ENCODE assay signal across 9 cellular contexts in genomic region chr7:117731455-117731854, GRCh38.
DNase-seq lines count a peak whose midpoint lies in the region; ATAC-seq, FAIRE-seq and TF ChIP-seq lines count a peak whose summit lies in the region.
"Had no signal": no experiment of that assay in that cellular context is flagged by ENCODE, and none has a peak within 500 bp of the region (broad histone marks: within the 10 kb centered on the region; RNA-seq: fewer than 3 reads in every experiment).

No MANE protein-coding gene starts in this region.

- H3K36me3 ChIP-seq in K562 (ENCODE audit: control insufficient read depth, insufficient read depth, low read length), result no peaks in the 10 kb centered on the region
- no peaks in the 10 kb centered on the region for H3K36me3 ChIP-seq in transverse colon

- CTCF ChIA-PET in K562 (lab: Yijun Ruan, JAX; ENCODE audit: low intra/inter-chr PET ratio), result no interaction called here

- no peak overlapping the region for H3K4me2 ChIP-seq in K562 (ENCODE audit: insufficient read depth, low read length)

- H3K4me3 ChIP-seq in GM12864 (ENCODE audit: low read depth, low read length) (no peak overlapping the region), K562 (no peak overlapping the region), transverse colon (no peak overlapping the region)

- TF ChIP-seq POLR2A in K562 (conservative IDR thresholded peaks at IDR 0.05), result no peak
- TF ChIP-seq POLR2A in transverse colon (IDR thresholded peaks at IDR 0.05), result no peak

- no peak overlapping the region for H3K9ac ChIP-seq in K562 (ENCODE audit: insufficient read depth in 1 of 2, low read depth in 2 of 2, low read length in 2 of 2)

- no peak for TF ChIP-seq RAD21 in K562 (CRISPR knock-in tag; conservative IDR thresholded peaks at IDR 0.05 in 1 of 2, IDR thresholded peaks at IDR 0.05 in 1 of 2)

- H3K4me1 ChIP-seq in K562 (replicated peaks in 1 of 2; ENCODE audit: control insufficient read depth in 2 of 2, insufficient read depth in 2 of 2, low read length in 2 of 2) (no peaks in the 10 kb centered on the region; a peak in 1 of 5 replicates), transverse colon (no peaks in the 10 kb centered on the region)

- no peaks in the 10 kb centered on the region for H4K20me1 ChIP-seq in K562 (replicated peaks; ENCODE audit: control insufficient read depth, insufficient read depth, low read length)

- TF ChIP-seq CTCF in GM12864 (IDR thresholded peaks at IDR 0.05; ENCODE audit: low read depth, low read length, missing control alignments) (no peak), K562 (IDR thresholded peaks at IDR 0.05 in 2 of 3, conservative IDR thresholded peaks at IDR 0.05 in 1 of 3; ENCODE audit: insufficient read depth in 2 of 3, low read depth in 1 of 3, low read length in 3 of 3) (no peak), transverse colon (IDR thresholded peaks at IDR 0.05) (no peak)

- ATAC-seq in GM19395 (IDR thresholded peaks at IDR 0.05; ENCODE audit: unreplicated experiment) (peak; percentile 89), HG03135 (IDR thresholded peaks at IDR 0.05; ENCODE audit: unreplicated experiment) (peak; percentile 89), K562 (peak; percentile 67)

- H3K9me3 ChIP-seq in K562 (replicated peaks; ENCODE audit: control insufficient read depth, insufficient read depth, low read depth, low read length) (no peaks in the 10 kb centered on the region), transverse colon (no peaks in the 10 kb centered on the region)

- POLR2A ChIA-PET in K562 (lab: Yijun Ruan, JAX), result interaction anchor here (1.3 kb wide), 1 partner anchor 11 kb away, joined by 6 read pairs; no protein-coding TSS in a partner anchor

- TF ChIP-seq EP300 in K562 (IDR thresholded peaks at IDR 0.05; ENCODE audit: low read length), result no peak
- no peak for TF ChIP-seq EP300 in transverse colon (IDR thresholded peaks at IDR 0.05; ENCODE audit: low read depth)

- in situ Hi-C loops in K562 (cut with MboI) (no loop called here), transverse colon (cut with MboI; ENCODE audit: low pct_ligation_motif_present in 1 of 4, low pct_unique_long_range_greater_than_20kb in 1 of 4, low sequenced_read_pairs in 3 of 4) (loop anchor here in 1 of 4 donors (25.0 kb wide), 1 partner anchor 519 kb away; no protein-coding TSS in a partner anchor)

- H3K27ac ChIP-seq in K562 (ENCODE audit: extremely low read depth, low read depth, low read length) (no peak overlapping the region), transverse colon (no peak overlapping the region)

- H3K79me2 ChIP-seq in K562 (ENCODE audit: control insufficient read depth, insufficient read depth, low read length), result no peaks in the 10 kb centered on the region

- no TSS peak for BruUV-seq in K562 (replicated peaks; lab: Mats Ljungman, UMichigan)

- under 1% methylated on average over 6 of the region's 6 CpGs for WGBS in K562 (ENCODE audit: insufficient coverage, low coverage, missing lambda C conversion rate)
- 47 to 54% methylated on average over 2 to 6 of the region's 6 CpGs for WGBS in transverse colon (ENCODE audit: low coverage in 1 of 2), 2 donors

- no peaks in the 10 kb centered on the region for H3K9me1 ChIP-seq in K562 (ENCODE audit: control insufficient read depth, insufficient read depth, low read length)

- FAIRE-seq in K562 (lab: Jason Lieb, UNC), result peak; percentile 32

- H2AFZ ChIP-seq in K562 (ENCODE audit: low read depth, low read length), result peak overlapping the region; percentile 58; the same call in 1 of the 2 replicates

- intact Hi-C loops in K562 (cut with micrococcal nuclease) (no loop called here), transverse colon (cut with DNase I; ENCODE audit: low total_unique reads) (loop anchor here (5.0 kb wide), 1 partner anchor 1306 kb away; no protein-coding TSS in a partner anchor)

- DNase-seq in GM12864 (ENCODE audit: low read depth) (peak; percentile 21), K562 (ENCODE audit: extremely low read depth in 1 of 4, low spot score in 3 of 4) (peak in 2 of 4 experiments; percentile 13 to 50), transverse colon (no peak), NCI-H1694 treated with DMSO at 0.1 percent for 48 hours (lab: John Stamatoyannopoulos, UW) (no peak), NCI-H2081 treated with DMSO at 0.1 percent for 48 hours (lab: John Stamatoyannopoulos, UW) (no peak), NCI-H1092 treated with DMSO at 0.1 percent for 48 hours (lab: John Stamatoyannopoulos, UW) (no peak)
- DNase-seq: stimulated activated CD4-positive, alpha-beta T cell treated with anti-CD3 and anti-CD28 coated beads, Interleukin-4, amount 100 ng/mL, for 24 hours had no signal

- peaks cover 10 to 28% of the 10 kb centered on the region in 2 experiments; a peak in 4 of 5 replicates for H3K27me3 ChIP-seq in K562 (ENCODE audit: control insufficient read depth in 2 of 2, insufficient read depth in 2 of 2, low read length in 2 of 2)
- H3K27me3 ChIP-seq in transverse colon, result no peaks in the 10 kb centered on the region

TF ChIP-seq in K562, 482 proteins besides CTCF, POLR2A, EP300 and RAD21 (continues in another document):
- TF ChIP-seq NFIX (CRISPR knock-in tag; IDR thresholded peaks at IDR 0.05; ENCODE audit: low read depth) (no peak), NCOR1 (IDR thresholded peaks at IDR 0.05) (no peak), BHLHE40 (IDR thresholded peaks at IDR 0.05; ENCODE audit: low read length) (no peak), SPI1 (IDR thresholded peaks at IDR 0.05; ENCODE audit: borderline replicate concordance, low read depth, low read length) (peak; percentile 91; the same call in 1 of the 2 replicates), ZNF23 (CRISPR knock-in tag; IDR thresholded peaks at IDR 0.05) (no peak), ZNF644 (tag; IDR thresholded peaks at IDR 0.05; ENCODE audit: low read depth) (no peak), CHAMP1 (IDR thresholded peaks at IDR 0.05) (no peak), RFX1 (IDR thresholded peaks at IDR 0.05) (peak; percentile 52), CREB3 (tag; conservative IDR thresholded peaks at IDR 0.05; ENCODE audit: low read depth) (no peak)
- TF ChIP-seq, protein P1, sequence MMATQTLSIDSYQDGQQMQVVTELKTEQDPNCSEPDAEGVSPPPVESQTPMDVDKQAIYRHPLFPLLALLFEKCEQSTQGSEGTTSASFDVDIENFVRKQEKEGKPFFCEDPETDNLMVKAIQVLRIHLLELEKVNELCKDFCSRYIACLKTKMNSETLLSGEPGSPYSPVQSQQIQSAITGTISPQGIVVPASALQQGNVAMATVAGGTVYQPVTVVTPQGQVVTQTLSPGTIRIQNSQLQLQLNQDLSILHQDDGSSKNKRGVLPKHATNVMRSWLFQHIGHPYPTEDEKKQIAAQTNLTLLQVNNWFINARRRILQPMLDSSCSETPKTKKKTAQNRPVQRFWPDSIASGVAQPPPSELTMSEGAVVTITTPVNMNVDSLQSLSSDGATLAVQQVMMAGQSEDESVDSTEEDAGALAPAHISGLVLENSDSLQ (IDR thresholded peaks at IDR 0.05), result peak; percentile 54; the same call in 1 of the 2 replicates
- TF ChIP-seq, protein P2, sequence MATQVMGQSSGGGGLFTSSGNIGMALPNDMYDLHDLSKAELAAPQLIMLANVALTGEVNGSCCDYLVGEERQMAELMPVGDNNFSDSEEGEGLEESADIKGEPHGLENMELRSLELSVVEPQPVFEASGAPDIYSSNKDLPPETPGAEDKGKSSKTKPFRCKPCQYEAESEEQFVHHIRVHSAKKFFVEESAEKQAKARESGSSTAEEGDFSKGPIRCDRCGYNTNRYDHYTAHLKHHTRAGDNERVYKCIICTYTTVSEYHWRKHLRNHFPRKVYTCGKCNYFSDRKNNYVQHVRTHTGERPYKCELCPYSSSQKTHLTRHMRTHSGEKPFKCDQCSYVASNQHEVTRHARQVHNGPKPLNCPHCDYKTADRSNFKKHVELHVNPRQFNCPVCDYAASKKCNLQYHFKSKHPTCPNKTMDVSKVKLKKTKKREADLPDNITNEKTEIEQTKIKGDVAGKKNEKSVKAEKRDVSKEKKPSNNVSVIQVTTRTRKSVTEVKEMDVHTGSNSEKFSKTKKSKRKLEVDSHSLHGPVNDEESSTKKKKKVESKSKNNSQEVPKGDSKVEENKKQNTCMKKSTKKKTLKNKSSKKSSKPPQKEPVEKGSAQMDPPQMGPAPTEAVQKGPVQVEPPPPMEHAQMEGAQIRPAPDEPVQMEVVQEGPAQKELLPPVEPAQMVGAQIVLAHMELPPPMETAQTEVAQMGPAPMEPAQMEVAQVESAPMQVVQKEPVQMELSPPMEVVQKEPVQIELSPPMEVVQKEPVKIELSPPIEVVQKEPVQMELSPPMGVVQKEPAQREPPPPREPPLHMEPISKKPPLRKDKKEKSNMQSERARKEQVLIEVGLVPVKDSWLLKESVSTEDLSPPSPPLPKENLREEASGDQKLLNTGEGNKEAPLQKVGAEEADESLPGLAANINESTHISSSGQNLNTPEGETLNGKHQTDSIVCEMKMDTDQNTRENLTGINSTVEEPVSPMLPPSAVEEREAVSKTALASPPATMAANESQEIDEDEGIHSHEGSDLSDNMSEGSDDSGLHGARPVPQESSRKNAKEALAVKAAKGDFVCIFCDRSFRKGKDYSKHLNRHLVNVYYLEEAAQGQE (CRISPR knock-in tag; IDR thresholded peaks at IDR 0.05; ENCODE audit: low read depth), result no peak
